Comparison of ENCODE assay signal across 1 cellular context in genomic region chr11:69657911-69658605, GRCh38.
TF ChIP-seq lines count a peak whose summit lies in the region.

No MANE protein-coding gene starts in this region.

TF ChIP-seq in HepG2, 621 proteins besides CTCF, POLR2A, EP300 and RAD21 (continued from another document and continues in another):
- TF ChIP-seq MLXIP (CRISPR knock-in tag; IDR thresholded peaks at IDR 0.05; ENCODE audit: borderline replicate concordance) (0 out of 2 replicates have a peak, but pooled peaks have one; percentile 19), ZNF691 (CRISPR knock-in tag; IDR thresholded peaks at IDR 0.05; ENCODE audit: borderline replicate concordance, low read depth) (peak; percentile 89; the same call in 1 of the 2 replicates), DNMT3B (CRISPR knock-in tag; conservative IDR thresholded peaks at IDR 0.05) (no peak), TFE3 (CRISPR knock-in tag; IDR thresholded peaks at IDR 0.05) (peak; percentile 90), BCLAF1 (IDR thresholded peaks at IDR 0.05) (no peak), ZNF816 (CRISPR knock-in tag; IDR thresholded peaks at IDR 0.05; ENCODE audit: borderline replicate concordance) (no peak), HNF1B (CRISPR knock-in tag; IDR thresholded peaks at IDR 0.05) (peak; percentile 59), BRCA1 (CRISPR knock-in tag; IDR thresholded peaks at IDR 0.05) (peak; percentile 72; the same call in 1 of the 2 replicates), SMC3 (IDR thresholded peaks at IDR 0.05; ENCODE audit: low read length) (no peak; the same call in 1 of the 2 replicates), ZSCAN31 (CRISPR knock-in tag; IDR thresholded peaks at IDR 0.05; ENCODE audit: low read depth) (peak; percentile 76; the same call in 1 of the 2 replicates), ZNF543 (CRISPR knock-in tag; IDR thresholded peaks at IDR 0.05) (peak; percentile 98), THAP7 (CRISPR knock-in tag; IDR thresholded peaks at IDR 0.05) (no peak; the same call in 1 of the 2 replicates), HOXA7 (CRISPR knock-in tag; IDR thresholded peaks at IDR 0.05) (no peak), ZBTB21 (CRISPR knock-in tag; IDR thresholded peaks at IDR 0.05) (peak; percentile 54; the same call in 1 of the 2 replicates), MLLT10 (CRISPR knock-in tag; IDR thresholded peaks at IDR 0.05) (no peak), ZKSCAN8 (CRISPR knock-in tag; IDR thresholded peaks at IDR 0.05; ENCODE audit: borderline replicate concordance) (peak; percentile 88), ZNF34 (CRISPR knock-in tag; IDR thresholded peaks at IDR 0.05; ENCODE audit: borderline replicate concordance) (peak; percentile 76; the same call in 1 of the 2 replicates), LRRFIP1 (CRISPR knock-in tag; conservative IDR thresholded peaks at IDR 0.05) (no peak), MIER2 (CRISPR knock-in tag; IDR thresholded peaks at IDR 0.05) (peak; percentile 45; the same call in 1 of the 2 replicates), HOMEZ (CRISPR knock-in tag; IDR thresholded peaks at IDR 0.05; ENCODE audit: low read depth) (0 out of 2 replicates have a peak, but pooled peaks have one; percentile 30), NCOA2 (CRISPR knock-in tag; IDR thresholded peaks at IDR 0.05) (peak; percentile 94), ZNF878 (CRISPR knock-in tag; IDR thresholded peaks at IDR 0.05) (peak; percentile 87), MAFG (CRISPR knock-in tag; IDR thresholded peaks at IDR 0.05) (no peak), GLI4 (CRISPR knock-in tag; IDR thresholded peaks at IDR 0.05; ENCODE audit: borderline replicate concordance) (no peak), RCOR2 (CRISPR knock-in tag; IDR thresholded peaks at IDR 0.05) (peak; percentile 66; the same call in 1 of the 2 replicates), PCBP1 (IDR thresholded peaks at IDR 0.05; ENCODE audit: borderline replicate concordance, low read depth, low read length) (0 out of 2 replicates have a peak, but pooled peaks have one; percentile 24), ZNF614 (CRISPR knock-in tag; IDR thresholded peaks at IDR 0.05; ENCODE audit: borderline replicate concordance) (peak; percentile 77; the same call in 1 of the 2 replicates), THYN1 (CRISPR knock-in tag; IDR thresholded peaks at IDR 0.05; ENCODE audit: borderline replicate concordance, low read depth) (no peak), SALL2 (CRISPR knock-in tag; IDR thresholded peaks at IDR 0.05) (peak; percentile 70; the same call in 1 of the 2 replicates), CREBL2 (CRISPR knock-in tag; IDR thresholded peaks at IDR 0.05; ENCODE audit: borderline replicate concordance) (no peak), ZNF782 (CRISPR knock-in tag; IDR thresholded peaks at IDR 0.05; ENCODE audit: borderline replicate concordance) (peak; percentile 92), SP1 (IDR thresholded peaks at IDR 0.05) (no peak), SP1 (CRISPR knock-in tag; IDR thresholded peaks at IDR 0.05) (0 out of 2 replicates have a peak, but pooled peaks have one; percentile 26), ZMYM2 (CRISPR knock-in tag; IDR thresholded peaks at IDR 0.05) (no peak; the same call in 1 of the 2 replicates), SIX1 (CRISPR knock-in tag; IDR thresholded peaks at IDR 0.05; ENCODE audit: borderline replicate concordance) (peak; percentile 65; the same call in 1 of the 2 replicates), ZNF552 (CRISPR knock-in tag; IDR thresholded peaks at IDR 0.05; ENCODE audit: borderline replicate concordance) (peak; percentile 86; the same call in 1 of the 2 replicates), GFI1 (CRISPR knock-in tag; IDR thresholded peaks at IDR 0.05; ENCODE audit: borderline replicate concordance) (no peak), ZNF556 (CRISPR knock-in tag; IDR thresholded peaks at IDR 0.05; ENCODE audit: borderline replicate concordance) (peak; percentile 96), POGK (CRISPR knock-in tag; conservative IDR thresholded peaks at IDR 0.05) (peak; percentile 78), DMAP1 (CRISPR knock-in tag; IDR thresholded peaks at IDR 0.05) (peak; percentile 89)
